1 cellular context compared by ENCODE assay signal in genomic region chr22:42617155-42617983, GRCh38.
TF ChIP-seq lines count a peak whose summit lies in the region.

No MANE protein-coding gene starts in this region.

TF ChIP-seq in HCT116, 20 proteins besides CTCF, POLR2A, EP300 and RAD21 (continued from another document):
- TF ChIP-seq REST (IDR thresholded peaks at IDR 0.05; ENCODE audit: low read depth) = no peak
- TF ChIP-seq YY1 (IDR thresholded peaks at IDR 0.05; ENCODE audit: extremely low read depth, insufficient replicate concordance, low read depth, low read length) = no peak
- TF ChIP-seq ZBTB33 (IDR thresholded peaks at IDR 0.05; ENCODE audit: extremely low read depth, insufficient replicate concordance, low read length) = no peak
- no peak for TF ChIP-seq JUND (IDR thresholded peaks at IDR 0.05)
- no peak for TF ChIP-seq EGR1 (IDR thresholded peaks at IDR 0.05; ENCODE audit: low read depth)
